ENCODE assay signal across 14 cellular contexts in the genomic region with DNA sequence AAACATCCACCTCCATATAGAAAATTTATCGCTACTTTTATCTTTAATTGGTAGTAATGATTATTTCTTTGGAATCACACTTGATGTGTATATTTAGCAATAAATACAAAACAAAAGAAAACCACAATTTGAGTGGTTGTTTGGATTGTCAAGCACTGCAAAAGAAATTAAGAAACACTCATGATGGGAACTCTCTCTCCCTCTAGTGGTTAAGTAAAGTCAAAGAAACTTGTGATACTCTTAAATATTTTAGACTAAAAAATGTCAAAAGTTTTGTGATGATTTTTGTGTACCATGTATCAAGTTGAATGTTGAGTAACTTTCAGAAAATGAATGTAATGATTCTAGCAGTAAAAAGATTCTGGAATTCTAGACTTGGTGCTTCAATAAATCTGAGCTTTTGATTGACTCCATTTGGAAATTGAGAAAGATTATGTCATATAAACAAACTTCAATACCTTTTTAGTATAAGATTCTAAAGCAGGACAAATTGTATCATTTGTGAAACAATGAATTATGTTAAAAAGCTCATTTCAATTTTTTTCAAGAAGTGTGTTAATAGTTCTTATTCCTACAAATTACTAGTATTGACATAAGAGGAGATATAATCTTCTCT. TPM values are rescaled to one million over a fixed set of nuclear protein-coding genes. Genes with fewer than 3 reads are reported as not detected.
DNase-seq lines count a peak whose midpoint lies in the region; ATAC-seq, FAIRE-seq and TF ChIP-seq lines count a peak whose summit lies in the region.
"Had no signal": no experiment of that assay in that cellular context is flagged by ENCODE, and none has a peak within 500 bp of the region (broad histone marks: within the 10 kb centered on the region; RNA-seq: fewer than 3 reads in every experiment).

No MANE protein-coding gene starts in this region.

- no peak overlapping the region for H3K4me3 Mint-ChIP-seq in stimulated activated memory B cell treated with anti-CD40 and anti-IgM and Interleukin-4, amounts not matched to agents 10 μg/mL and 1 μg/mL and 100 μg/mL, for 72 hours
- H3K4me3 Mint-ChIP-seq: activated naive CD8-positive, alpha-beta T cell treated with anti-CD3 and anti-CD28 coated beads, Interleukin-2, amount 10 ng/mL, durations not matched to agents 7 days and 5 days had no signal

- H3K9me3 ChIP-seq in A549: no peaks in the 10 kb centered on the region
- no peaks in the 10 kb centered on the region for H3K9me3 ChIP-seq in right atrium auricular region
- H3K9me3 ChIP-seq: gastroesophageal sphincter, thoracic aorta had no signal

- H3K27ac ChIP-seq in A549: no peak overlapping the region
- H3K27ac ChIP-seq in right atrium auricular region: no peak overlapping the region
- H3K27ac ChIP-seq: gastroesophageal sphincter, thoracic aorta had no signal

- POLR2A ChIA-PET in A549 (lab: Yijun Ruan, JAX): no interaction called here

- no peak for TF ChIP-seq POLR2A in A549 (IDR thresholded peaks at IDR 0.05; ENCODE audit: low read length)

- peak; percentile 22 to 25; a peak in 3 of 5 replicates for TF ChIP-seq RAD21 in A549 (conservative IDR thresholded peaks at IDR 0.05 in 1 of 2, IDR thresholded peaks at IDR 0.05 in 1 of 2)

- TF ChIP-seq EP300 in A549 (IDR thresholded peaks at IDR 0.05): no peak

- DNase-seq in A549 (ENCODE audit: low read depth in 1 of 2, low spot score in 1 of 2) (no peak), GM10266 (ENCODE audit: extremely low spot score) (no peak), OCI-M1 (lab: John Stamatoyannopoulos, UW) (peak; percentile 32), fibroblast of the aortic adventitia (ENCODE audit: low read depth) (peak; percentile 61), medulla oblongata (ENCODE audit: extremely low spot score) (no peak), right atrium auricular region (ENCODE audit: low spot score) (no peak)
- DNase-seq: activated CD4-positive, alpha-beta T cell treated with anti-CD3 and anti-CD28 coated beads, Interleukin-2, amount 50 U/mL, for 1 hour; activated naive CD8-positive, alpha-beta T cell treated with anti-CD3 and anti-CD28 coated beads, Interleukin-2, amount 10 ng/mL, durations not matched to agents 7 days and 5 days; DMS79 had no signal

- CTCF ChIA-PET in A549 (lab: Yijun Ruan, JAX): no interaction called here

- no peaks in the 10 kb centered on the region for H3K9me3 Mint-ChIP-seq in stimulated activated memory B cell treated with anti-CD40 and anti-IgM and Interleukin-4, amounts not matched to agents 10 μg/mL and 1 μg/mL and 100 μg/mL, for 72 hours
- H3K9me3 Mint-ChIP-seq: activated naive CD8-positive, alpha-beta T cell treated with anti-CD3 and anti-CD28 coated beads, Interleukin-2, amount 10 ng/mL, durations not matched to agents 7 days and 5 days had no signal

- TF ChIP-seq CTCF in A549 (IDR thresholded peaks at IDR 0.05) (peak; percentile 39; the same call in 2 of the 3 replicates), GM10266 (IDR thresholded peaks at IDR 0.05; ENCODE audit: control insufficient read depth, insufficient read depth, low read depth, missing control alignments) (peak; percentile 11), fibroblast of the aortic adventitia (IDR thresholded peaks at IDR 0.05; ENCODE audit: insufficient read depth, low read length) (peak; percentile 52), right atrium auricular region (IDR thresholded peaks at IDR 0.05) (peak in 1 of 2 donors; percentile 33)

- H3K4me1 Mint-ChIP-seq in stimulated activated memory B cell treated with anti-CD40 and anti-IgM and Interleukin-4, amounts not matched to agents 10 μg/mL and 1 μg/mL and 100 μg/mL, for 72 hours: no peaks in the 10 kb centered on the region
- H3K4me1 Mint-ChIP-seq: activated naive CD8-positive, alpha-beta T cell treated with anti-CD3 and anti-CD28 coated beads, Interleukin-2, amount 10 ng/mL, durations not matched to agents 7 days and 5 days had no signal

- ATAC-seq in A549: no peak
- ATAC-seq in stimulated activated memory B cell treated with anti-CD40 and anti-IgM and Interleukin-4, amounts not matched to agents 10 μg/mL and 1 μg/mL and 100 μg/mL, for 72 hours: no peak
- ATAC-seq in GM21723 (IDR thresholded peaks at IDR 0.05; ENCODE audit: unreplicated experiment): no peak
- ATAC-seq: gastroesophageal sphincter had no signal

- H3K4me2 ChIP-seq in A549: no peak overlapping the region

- no peak overlapping the region for H3K27ac Mint-ChIP-seq in stimulated activated memory B cell treated with anti-CD40 and anti-IgM and Interleukin-4, amounts not matched to agents 10 μg/mL and 1 μg/mL and 100 μg/mL, for 72 hours
- H3K27ac Mint-ChIP-seq: activated naive CD8-positive, alpha-beta T cell treated with anti-CD3 and anti-CD28 coated beads, Interleukin-2, amount 10 ng/mL, durations not matched to agents 7 days and 5 days had no signal

- H3K27me3 Mint-ChIP-seq in stimulated activated memory B cell treated with anti-CD40 and anti-IgM and Interleukin-4, amounts not matched to agents 10 μg/mL and 1 μg/mL and 100 μg/mL, for 72 hours: no peaks in the 10 kb centered on the region
- H3K27me3 Mint-ChIP-seq: activated naive CD8-positive, alpha-beta T cell treated with anti-CD3 and anti-CD28 coated beads, Interleukin-2, amount 10 ng/mL, durations not matched to agents 7 days and 5 days had no signal

- no peaks in the 10 kb centered on the region for H3K4me1 ChIP-seq in A549
- no peaks in the 10 kb centered on the region for H3K4me1 ChIP-seq in right atrium auricular region
- H3K4me1 ChIP-seq: gastroesophageal sphincter had no signal

- H3K36me3 ChIP-seq in right atrium auricular region: no peaks in the 10 kb centered on the region
- H3K36me3 ChIP-seq: gastroesophageal sphincter, thoracic aorta had no signal

- WGBS in A549 (ENCODE audit: missing lambda C conversion rate): 5% methylated on average over 1 of the region's 1 CpG

- H3K36me3 Mint-ChIP-seq in stimulated activated memory B cell treated with anti-CD40 and anti-IgM and Interleukin-4, amounts not matched to agents 10 μg/mL and 1 μg/mL and 100 μg/mL, for 72 hours: no peaks in the 10 kb centered on the region
- H3K36me3 Mint-ChIP-seq: activated naive CD8-positive, alpha-beta T cell treated with anti-CD3 and anti-CD28 coated beads, Interleukin-2, amount 10 ng/mL, durations not matched to agents 7 days and 5 days had no signal

- FAIRE-seq in A549 (lab: Jason Lieb, UNC): no peak

- H3K4me3 ChIP-seq in A549: no peak overlapping the region
- no peak overlapping the region for H3K4me3 ChIP-seq in fibroblast of the aortic adventitia (ENCODE audit: low read depth, low read length)
- no peak overlapping the region for H3K4me3 ChIP-seq in right atrium auricular region
- H3K4me3 ChIP-seq: gastroesophageal sphincter, thoracic aorta had no signal

- H3K27me3 ChIP-seq in right atrium auricular region: no peaks in the 10 kb centered on the region
- H3K27me3 ChIP-seq: gastroesophageal sphincter had no signal

TF ChIP-seq in A549, 52 proteins besides CTCF, POLR2A, EP300 and RAD21:
- TF ChIP-seq TFCP2L1 (CRISPR knock-in tag; IDR thresholded peaks at IDR 0.05) (no peak), SMC3 (IDR thresholded peaks at IDR 0.05) (0 out of 3 replicates have a peak, but pooled peaks have one; percentile 20)

RNA-seq across cellular contexts. Expression of a gene that starts 20.8 kb away (rescaled TPM):
- polyA plus RNA-seq in A549 (2011; rRNA removed) (not detected in 2 replicates), A549 (2017; fragmentation: RNase III; extraction: RNeasy Plus Mini Kit Qiagen cat#74134 plus additional on column Dnase treatment) (not detected in 3 replicates)
- not detected in 2 replicates for polyA plus RNA-seq in A549 (2012; cell fraction: cytosol; rRNA removed)
- not detected in 2 replicates for polyA plus RNA-seq in A549 (2012; cell fraction: nucleus; rRNA removed)
- polyA minus RNA-seq in A549 (2011; rRNA and poly(A)+ RNA removed): not detected in 2 replicates
- total RNA-seq in fibroblast of the aortic adventitia (ENCODE audit: low replicate concordance) (0.25 TPM in 1 of 2 replicates, not detected in the other), right atrium auricular region (not detected)
- total RNA-seq: activated naive CD8-positive, alpha-beta T cell treated with anti-CD3 and anti-CD28 coated beads, Interleukin-2, amount 10 ng/mL, durations not matched to agents 7 days and 5 days; mucosa of gallbladder had no signal

Comparison
In these comparisons a context has a peak if more than half of its experiments do, and no peak if none do; other contexts are left out.
1. DNase-seq: peak in OCI-M1 (single experiment) and fibroblast of the aortic adventitia (single experiment); none in A549 (0 of 2), GM10266 (single experiment), medulla oblongata (single experiment) and right atrium auricular region (single experiment).